ENCODE assay signal across 13 cellular contexts in the genomic region with DNA sequence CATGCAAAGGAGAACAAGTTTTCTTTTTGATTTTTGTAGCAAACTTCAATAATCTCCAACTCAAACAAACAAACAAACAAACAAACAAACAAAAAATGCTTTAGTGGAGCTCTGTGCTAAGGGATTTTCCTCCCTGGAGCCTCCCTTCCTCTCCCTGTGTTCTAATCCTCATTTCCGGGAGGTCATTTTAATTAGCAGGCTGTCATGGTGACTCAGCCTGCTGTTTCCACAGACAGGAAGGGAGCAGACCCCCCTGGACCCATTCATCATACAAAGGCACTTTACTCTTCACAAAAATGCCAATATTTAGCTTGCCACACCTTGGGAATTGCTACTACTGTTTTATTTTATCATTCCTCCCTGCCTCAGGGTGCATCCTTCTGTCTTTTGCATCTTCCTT.
"Had no signal": no experiment of that assay in that cellular context is flagged by ENCODE, and none has a peak within 500 bp of the region (broad histone marks: within the 10 kb centered on the region; RNA-seq: fewer than 3 reads in every experiment).

No MANE protein-coding gene starts in this region.

- H3K4me1 Mint-ChIP-seq: nephron had no signal

- H3K4me3 ChIP-seq: breast epithelium, psoas muscle, suprapubic skin had no signal

- H3K27ac Mint-ChIP-seq: activated naive CD8-positive, alpha-beta T cell; nephron; type B pancreatic cell had no signal

- H3K36me3 Mint-ChIP-seq: activated naive CD8-positive, alpha-beta T cell; type B pancreatic cell had no signal

- H3K4me3 Mint-ChIP-seq: activated naive CD8-positive, alpha-beta T cell; activated T-cell treated with anti-CD3 and anti-CD28 coated beads, Interleukin-2, amount 50 U/mL, for 4 hours; nephron; type B pancreatic cell had no signal

- H3K9me3 ChIP-seq: breast epithelium, psoas muscle, suprapubic skin had no signal

- H3K9me3 Mint-ChIP-seq: activated T-cell treated with anti-CD3 and anti-CD28 coated beads, Interleukin-2, amount 50 U/mL, for 4 hours; nephron; type B pancreatic cell had no signal

- DNase-seq: activated effector memory CD4-positive, alpha-beta T cell treated with anti-CD3 and anti-CD28 coated beads, Interleukin-2, amount 50 U/mL, for 16 hours; activated T-cell treated with anti-CD3 and anti-CD28 coated beads, Interleukin-2, amount 50 U/mL, for 4 hours; amygdala; hippocampal formation; psoas muscle; stimulated activated CD4-positive, alpha-beta T cell treated with anti-CD3 and anti-CD28 coated beads, Interleukin-2, amount 100 ng/mL, for 24 hours; stimulated activated naive CD4-positive, alpha-beta T cell treated with Interleukin-2 at 50 U/mL for 16 hours; T-helper 2 cell had no signal

- H3K4me1 ChIP-seq: breast epithelium, psoas muscle, suprapubic skin had no signal

- H3K27ac ChIP-seq: breast epithelium, psoas muscle, suprapubic skin had no signal

- H3K36me3 ChIP-seq: breast epithelium, suprapubic skin had no signal
